17 cellular contexts compared by ENCODE assay signal in genomic region chr17:28339431-28339830, GRCh38. TPM values are rescaled to one million over a fixed set of nuclear protein-coding genes. Genes with fewer than 3 reads are reported as not detected.
"Had no signal": no experiment of that assay in that cellular context is flagged by ENCODE, and none has a peak within 500 bp of the region (broad histone marks: within the 10 kb centered on the region; RNA-seq: fewer than 3 reads in every experiment).

No MANE protein-coding gene starts in this region.

- H3K9me3 ChIP-seq: pancreas, sigmoid colon, uterus had no signal

- H3K27ac ChIP-seq: uterus had no signal

- ATAC-seq: esophagus mucosa; pancreas; stimulated activated effector memory CD8-positive, alpha-beta T cell treated with anti-CD3 and anti-CD28 coated beads, Interleukin-12 subunit alpha, Interleukin-12 subunit beta, amount 100 ng/mL, for 72 hours had no signal

- DNase-seq: activated CD4-positive, alpha-beta T cell treated with anti-CD3 and anti-CD28 coated beads, Interleukin-2, amount 10 ng/mL, durations not matched to agents 7 days and 5 days; activated CD8-positive, alpha-beta memory T cell treated with anti-CD3 and anti-CD28 coated beads for 24 hours; activated naive CD4-positive, alpha-beta T cell treated with Interleukin-2 at 50 U/mL for 16 hours; aorta; naive B cell; pancreas; sigmoid colon; stimulated activated CD4-positive, alpha-beta T cell treated with anti-CD3 and anti-CD28 coated beads, Interleukin-12 subunit alpha, Interleukin-12 subunit beta, amount 100 ng/mL, for 4 hours; uterus had no signal

- H3K9me3 Mint-ChIP-seq: activated CD4-positive, alpha-beta T cell treated with anti-CD3 and anti-CD28 coated beads, Interleukin-2, amount 10 ng/mL, durations not matched to agents 7 days and 5 days; naive B cell; stimulated activated effector memory CD8-positive, alpha-beta T cell treated with anti-CD3 and anti-CD28 coated beads, Interleukin-12 subunit alpha, Interleukin-12 subunit beta, amount 100 ng/mL, for 72 hours had no signal

- H3K27ac Mint-ChIP-seq: activated CD4-positive, alpha-beta T cell treated with anti-CD3 and anti-CD28 coated beads, Interleukin-2, amount 10 ng/mL, durations not matched to agents 7 days and 5 days; stimulated activated effector memory CD8-positive, alpha-beta T cell treated with anti-CD3 and anti-CD28 coated beads, Interleukin-12 subunit alpha, Interleukin-12 subunit beta, amount 100 ng/mL, for 72 hours had no signal

- H3K36me3 ChIP-seq: uterus had no signal

- H3K4me3 Mint-ChIP-seq: activated CD4-positive, alpha-beta T cell treated with anti-CD3 and anti-CD28 coated beads, Interleukin-2, amount 10 ng/mL, durations not matched to agents 7 days and 5 days; stimulated activated effector memory CD8-positive, alpha-beta T cell treated with anti-CD3 and anti-CD28 coated beads, Interleukin-12 subunit alpha, Interleukin-12 subunit beta, amount 100 ng/mL, for 72 hours had no signal

- H3K4me3 ChIP-seq: pancreas, sigmoid colon, uterus had no signal

- H3K27me3 Mint-ChIP-seq: activated CD4-positive, alpha-beta T cell treated with anti-CD3 and anti-CD28 coated beads, Interleukin-2, amount 10 ng/mL, durations not matched to agents 7 days and 5 days; naive B cell had no signal

- H3K27me3 ChIP-seq: pancreas, sigmoid colon, uterus had no signal

- H3K36me3 Mint-ChIP-seq: naive B cell had no signal

RNA-seq across cellular contexts. Expression of gene SEBOX, which starts 25.6 kb away (rescaled TPM):
- total RNA-seq: activated CD4-positive, alpha-beta T cell treated with anti-CD3 and anti-CD28 coated beads, Interleukin-2, amount 10 ng/mL, durations not matched to agents 7 days and 5 days; aorta; bronchial epithelial cell; dermis microvascular lymphatic vessel endothelial cell; esophagus mucosa; fibroblast of villous mesenchyme; lung microvascular endothelial cell; mononuclear cell; pancreas; sigmoid colon; uterus had no signal
- polyA plus RNA-seq: aorta, pancreas, sigmoid colon, thymus had no signal
